In genomic region chr6:6676910-6677441, GRCh38 we compare ENCODE assay signal across 7 cellular contexts.
DNase-seq lines count a peak whose midpoint lies in the region; ATAC-seq, FAIRE-seq and TF ChIP-seq lines count a peak whose summit lies in the region.

No MANE protein-coding gene starts in this region.

- no peak overlapping the region for H2AK5ac ChIP-seq in neuronal stem cell (ENCODE audit: low read depth, low read length)

- H2BK15ac ChIP-seq in neuronal stem cell (ENCODE audit: low read length), result no peak overlapping the region

- no CpG with 5 or more reads among the region's 7 CpGs for WGBS in neuronal stem cell (ENCODE audit: extremely low coverage in 2 of 2, insufficient read length in 2 of 2, insufficient replicate concordance in 1 of 2), 2 donors

- H3K14ac ChIP-seq in neuronal stem cell (ENCODE audit: low read length), result no peak overlapping the region

- H3K4me2 ChIP-seq in neuronal stem cell (ENCODE audit: insufficient read depth, low read length, poor library complexity, severe bottlenecking), result no peak overlapping the region

- H3K9me3 ChIP-seq in Panc1 (ENCODE audit: control insufficient read depth, insufficient read depth, low read depth, low read length) (no peaks in the 10 kb centered on the region), neuronal stem cell (replicated peaks in 1 of 2; ENCODE audit: control insufficient read depth in 2 of 2, insufficient read depth in 1 of 2, low read depth in 1 of 2, low read length in 2 of 2) (no peaks in the 10 kb centered on the region)

- H2AFZ ChIP-seq in neuronal stem cell (ENCODE audit: low read length), result peak overlapping the region; percentile 79

- H3K9ac ChIP-seq in neuronal stem cell (ENCODE audit: low read depth, low read length, poor library complexity), result no peak overlapping the region

- H3K27me3 ChIP-seq in Panc1 (ENCODE audit: control insufficient read depth, insufficient read depth, low read length), result no peaks in the 10 kb centered on the region
- peaks cover 0 to 2% (median 0%) of the 10 kb centered on the region in 3 experiments for H3K27me3 ChIP-seq in neuronal stem cell (ENCODE audit: control insufficient read depth in 3 of 3, insufficient read depth in 3 of 3, low read depth in 1 of 3, low read length in 3 of 3)

- in situ Hi-C loops in Panc1 (cut with HindIII; ENCODE audit: low pct_unique_long_range_greater_than_20kb, low sequenced_read_pairs), result no loop called here

- H3K4me1 ChIP-seq in Panc1 (ENCODE audit: control insufficient read depth, insufficient read depth, low read length) (peaks cover 3% of the 10 kb centered on the region; the same call in 1 of the 2 replicates), neuronal stem cell (ENCODE audit: control insufficient read depth in 2 of 2, insufficient read depth in 1 of 2, low read depth in 1 of 2, low read length in 2 of 2) (peaks cover 0 to 15% of the 10 kb centered on the region in 2 donors)

- H3K4ac ChIP-seq in neuronal stem cell (ENCODE audit: low read length), result no peak overlapping the region

- peak; percentile 92 for FAIRE-seq in GM12891 (lab: Jason Lieb, UNC)

- BruUV-seq in Panc1 (replicated peaks; lab: Mats Ljungman, UMichigan), result no TSS peak

- no peak overlapping the region for H3K4me3 ChIP-seq in Panc1 (ENCODE audit: low read depth in 2 of 2, low read length in 2 of 2)
- H3K4me3 ChIP-seq in fibroblast of pulmonary artery (replicated peaks; ENCODE audit: low read depth, low read length), result no peak overlapping the region
- peak overlapping the region in 1 of 2 donors; percentile 1 for H3K4me3 ChIP-seq in neuronal stem cell (ENCODE audit: low read length in 2 of 2)

- DNase-seq in GM12891 (ENCODE audit: insufficient read length, low spot score) (peak; percentile 54), KG1 (lab: John Stamatoyannopoulos, UW) (peak; percentile 93), Panc1 (ENCODE audit: low read depth, low spot score) (peak; percentile 66), fibroblast of pulmonary artery (ENCODE audit: low read depth) (peak; percentile 86), neuronal stem cell (ENCODE audit: low spot score) (peak; percentile 85), superior temporal gyrus (ENCODE audit: extremely low spot score) (peak; percentile 94)
- DNase-seq in activated T-cell treated with anti-CD3 and anti-CD28 coated beads, Interleukin-2, amount 50 U/mL, for 48 hours, result peak; percentile 89 to 94

- no peak overlapping the region for H3K23ac ChIP-seq in neuronal stem cell (ENCODE audit: low read depth, low read length, poor library complexity)

- no peaks in the 10 kb centered on the region for H3K79me1 ChIP-seq in neuronal stem cell (ENCODE audit: low read depth, low read length)

- no peak overlapping the region for H2BK12ac ChIP-seq in neuronal stem cell (ENCODE audit: low read length)

- TF ChIP-seq CTCF in Panc1 (IDR thresholded peaks at IDR 0.05), result peak; percentile 95
- TF ChIP-seq CTCF in fibroblast of pulmonary artery (IDR thresholded peaks at IDR 0.05; ENCODE audit: low read length, missing control alignments), result peak; percentile 98

- POLR2A ChIA-PET in Panc1 (lab: Charles Lee), result no interaction called here

- peak; percentile 84 for ATAC-seq in Panc1

- H4K8ac ChIP-seq in neuronal stem cell (ENCODE audit: low read depth, low read length), result no peak overlapping the region

- H2BK5ac ChIP-seq in neuronal stem cell (ENCODE audit: low read length), result no peak overlapping the region

- H3K18ac ChIP-seq in neuronal stem cell (ENCODE audit: low read length), result no peak overlapping the region

- no peak overlapping the region for H4K91ac ChIP-seq in neuronal stem cell (ENCODE audit: low read depth, low read length, poor library complexity)

- intact Hi-C loops in Panc1 (cut with micrococcal nuclease; ENCODE audit: unreplicated experiment), result loop anchor here (5.0 kb wide), 1 partner anchor 565 kb away; no protein-coding TSS in a partner anchor

- no peak for TF ChIP-seq POLR2A in GM12891 (IDR thresholded peaks at IDR 0.05; ENCODE audit: low read depth, low read length)

- no peak overlapping the region for H2BK120ac ChIP-seq in neuronal stem cell (ENCODE audit: low read depth, low read length)

- H3K27ac ChIP-seq in Panc1 (ENCODE audit: low read length) (no peak overlapping the region), neuronal stem cell (replicated peaks; ENCODE audit: low read length) (no peak overlapping the region)

- CTCF ChIA-PET in Panc1 (lab: Charles Lee), result interaction anchor here (1.0 to 1.2 kb wide), 2 partner anchors 20 to 132 kb away, joined by 3 read pairs; no protein-coding TSS in a partner anchor

- H3K36me3 ChIP-seq in Panc1 (ENCODE audit: control insufficient read depth, insufficient read depth, low read length), result no peaks in the 10 kb centered on the region
- H3K36me3 ChIP-seq in neuronal stem cell (replicated peaks in 1 of 2; ENCODE audit: control insufficient read depth in 2 of 2, insufficient read depth in 2 of 2, low read length in 2 of 2), result no peaks in the 10 kb centered on the region

TF ChIP-seq in GM12891, 5 proteins besides CTCF, POLR2A, EP300 and RAD21:
- TF ChIP-seq TAF1 (IDR thresholded peaks at IDR 0.05; ENCODE audit: low read depth, low read length) (no peak), SPI1 (IDR thresholded peaks at IDR 0.05; ENCODE audit: low read depth, low read length) (no peak), PAX5 (IDR thresholded peaks at IDR 0.05; ENCODE audit: insufficient read depth, low read length, severe bottlenecking) (no peak), POU2F2 (IDR thresholded peaks at IDR 0.05; ENCODE audit: low read depth, low read length) (no peak), POLR2AphosphoS5 (IDR thresholded peaks at IDR 0.05; ENCODE audit: low read depth, low read length) (no peak)
